In genomic region chr19:34171877-34172660, GRCh38 we compare ENCODE assay signal across 1 cellular context.
TF ChIP-seq lines count a peak whose summit lies in the region.

Gene LSM14A (plus strand): TSS chr19:34172504. CDS start chr19:34172643, 139 bp downstream.

TF ChIP-seq in HEK293, 187 proteins besides CTCF, POLR2A, EP300 and RAD21 (continued from another document and continues in another):
- TF ChIP-seq TSHZ1 (tag by site-specific recombination; IDR thresholded peaks at IDR 0.05; ENCODE audit: borderline replicate concordance) (peak; percentile 21; the same call in 1 of the 2 replicates), GLIS1 (tag by site-specific recombination; IDR thresholded peaks at IDR 0.05) (peak; percentile 37), ZNF600 (tag by site-specific recombination; IDR thresholded peaks at IDR 0.05) (peak; percentile 93), ZBTB20 (tag by site-specific recombination; IDR thresholded peaks at IDR 0.05) (peak; percentile 80; the same call in 1 of the 2 replicates), ZNF391 (tag by site-specific recombination; IDR thresholded peaks at IDR 0.05; ENCODE audit: borderline replicate concordance, low read depth) (peak; percentile 79), ZNF596 (tag by site-specific recombination; IDR thresholded peaks at IDR 0.05) (peak; percentile 48; the same call in 1 of the 2 replicates), OVOL3 (tag by site-specific recombination; IDR thresholded peaks at IDR 0.05) (peak; percentile 84; the same call in 1 of the 2 replicates), ZNF266 (tag by site-specific recombination; IDR thresholded peaks at IDR 0.05; ENCODE audit: low read depth) (no peak), ZNF677 (tag by site-specific recombination; IDR thresholded peaks at IDR 0.05) (peak; percentile 61), GFI1B (tag by site-specific recombination; IDR thresholded peaks at IDR 0.05) (peak; percentile 52; the same call in 1 of the 2 replicates), ZNF398 (tag by site-specific recombination; IDR thresholded peaks at IDR 0.05) (peak; percentile 54), WT1 (tag by site-specific recombination; IDR thresholded peaks at IDR 0.05) (peak; percentile 48; the same call in 1 of the 2 replicates), GLI4 (tag by site-specific recombination; IDR thresholded peaks at IDR 0.05) (no peak; the same call in 1 of the 2 replicates), ZNF501 (tag by site-specific recombination; IDR thresholded peaks at IDR 0.05) (peak; percentile 99), ZNF639 (tag by site-specific recombination; IDR thresholded peaks at IDR 0.05) (peak; percentile 45), ZBTB21 (tag by site-specific recombination; IDR thresholded peaks at IDR 0.05) (peak; percentile 54), ZNF175 (tag by site-specific recombination; IDR thresholded peaks at IDR 0.05) (no peak), ZSCAN30 (tag by site-specific recombination; IDR thresholded peaks at IDR 0.05) (peak; percentile 100), ZNF394 (tag by site-specific recombination; IDR thresholded peaks at IDR 0.05; ENCODE audit: borderline replicate concordance) (peak; percentile 63; the same call in 1 of the 2 replicates), BCL11B (tag by site-specific recombination; IDR thresholded peaks at IDR 0.05; ENCODE audit: low read depth) (peak; percentile 62; the same call in 1 of the 2 replicates), ZNF785 (tag by site-specific recombination; IDR thresholded peaks at IDR 0.05) (0 out of 2 replicates have a peak, but pooled peaks have one; percentile 89), ZNF561 (tag by site-specific recombination; IDR thresholded peaks at IDR 0.05; ENCODE audit: borderline replicate concordance) (peak; percentile 82), SP3 (tag by site-specific recombination; IDR thresholded peaks at IDR 0.05) (peak; percentile 31; the same call in 1 of the 2 replicates), ZNF404 (tag by site-specific recombination; IDR thresholded peaks at IDR 0.05) (0 out of 2 replicates have a peak, but pooled peaks have one; percentile 58), KLF10 (tag by site-specific recombination; IDR thresholded peaks at IDR 0.05) (0 out of 2 replicates have a peak, but pooled peaks have one; percentile 8), ZNF169 (tag by site-specific recombination; IDR thresholded peaks at IDR 0.05) (0 out of 2 replicates have a peak, but pooled peaks have one; percentile 32), ZNF2 (tag by site-specific recombination; IDR thresholded peaks at IDR 0.05) (peak; percentile 97), ZNF610 (tag by site-specific recombination; IDR thresholded peaks at IDR 0.05; ENCODE audit: borderline replicate concordance) (peak; percentile 83), ZEB2 (tag by site-specific recombination; IDR thresholded peaks at IDR 0.05) (peak; percentile 95), ZNF660 (tag by site-specific recombination; IDR thresholded peaks at IDR 0.05) (peak; percentile 99), ZNF792 (tag by site-specific recombination; IDR thresholded peaks at IDR 0.05) (peak; percentile 90), KLF9 (tag by site-specific recombination; IDR thresholded peaks at IDR 0.05; ENCODE audit: low read depth) (peak; percentile 32; the same call in 1 of the 2 replicates), ZNF324 (tag by site-specific recombination; IDR thresholded peaks at IDR 0.05) (peak; percentile 80; the same call in 1 of the 2 replicates), ZNF624 (tag by site-specific recombination; IDR thresholded peaks at IDR 0.05) (no peak), ZNF768 (tag by site-specific recombination; IDR thresholded peaks at IDR 0.05) (peak; percentile 23; the same call in 1 of the 2 replicates), ZNF837 (tag by site-specific recombination; IDR thresholded peaks at IDR 0.05) (0 out of 2 replicates have a peak, but pooled peaks have one; percentile 86), ZNF629 (tag by site-specific recombination; IDR thresholded peaks at IDR 0.05) (peak; percentile 73), ZNF140 (tag by site-specific recombination; IDR thresholded peaks at IDR 0.05) (no peak), YY1 (tag by site-specific recombination; IDR thresholded peaks at IDR 0.05) (peak; percentile 82; the same call in 1 of the 2 replicates), ZNF223 (tag by site-specific recombination; IDR thresholded peaks at IDR 0.05) (peak; percentile 15; the same call in 1 of the 2 replicates), ZNF221 (tag by site-specific recombination; IDR thresholded peaks at IDR 0.05; ENCODE audit: borderline replicate concordance) (peak; percentile 78; the same call in 1 of the 2 replicates), SALL2 (tag by site-specific recombination; IDR thresholded peaks at IDR 0.05; ENCODE audit: borderline replicate concordance) (no peak), FEZF1 (tag by site-specific recombination; IDR thresholded peaks at IDR 0.05) (0 out of 2 replicates have a peak, but pooled peaks have one; percentile 11), ZNF23 (tag by site-specific recombination; IDR thresholded peaks at IDR 0.05; ENCODE audit: borderline replicate concordance) (no peak), ZNF335 (tag by site-specific recombination; conservative IDR thresholded peaks at IDR 0.05) (peak; percentile 99), ZFP3 (tag by site-specific recombination; IDR thresholded peaks at IDR 0.05; ENCODE audit: low read depth) (no peak)
- TF ChIP-seq, protein P1, sequence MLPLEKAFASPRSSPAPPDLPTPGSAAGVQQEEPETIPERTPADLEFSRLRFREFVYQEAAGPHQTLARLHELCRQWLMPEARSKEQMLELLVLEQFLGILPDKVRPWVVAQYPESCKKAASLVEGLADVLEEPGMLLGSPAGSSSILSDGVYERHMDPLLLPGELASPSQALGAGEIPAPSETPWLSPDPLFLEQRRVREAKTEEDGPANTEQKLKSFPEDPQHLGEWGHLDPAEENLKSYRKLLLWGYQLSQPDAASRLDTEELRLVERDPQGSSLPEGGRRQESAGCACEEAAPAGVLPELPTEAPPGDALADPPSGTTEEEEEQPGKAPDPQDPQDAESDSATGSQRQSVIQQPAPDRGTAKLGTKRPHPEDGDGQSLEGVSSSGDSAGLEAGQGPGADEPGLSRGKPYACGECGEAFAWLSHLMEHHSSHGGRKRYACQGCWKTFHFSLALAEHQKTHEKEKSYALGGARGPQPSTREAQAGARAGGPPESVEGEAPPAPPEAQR (tag by site-specific recombination; IDR thresholded peaks at IDR 0.05): no peak; the same call in 1 of the 2 replicates
- TF ChIP-seq, protein P2, sequence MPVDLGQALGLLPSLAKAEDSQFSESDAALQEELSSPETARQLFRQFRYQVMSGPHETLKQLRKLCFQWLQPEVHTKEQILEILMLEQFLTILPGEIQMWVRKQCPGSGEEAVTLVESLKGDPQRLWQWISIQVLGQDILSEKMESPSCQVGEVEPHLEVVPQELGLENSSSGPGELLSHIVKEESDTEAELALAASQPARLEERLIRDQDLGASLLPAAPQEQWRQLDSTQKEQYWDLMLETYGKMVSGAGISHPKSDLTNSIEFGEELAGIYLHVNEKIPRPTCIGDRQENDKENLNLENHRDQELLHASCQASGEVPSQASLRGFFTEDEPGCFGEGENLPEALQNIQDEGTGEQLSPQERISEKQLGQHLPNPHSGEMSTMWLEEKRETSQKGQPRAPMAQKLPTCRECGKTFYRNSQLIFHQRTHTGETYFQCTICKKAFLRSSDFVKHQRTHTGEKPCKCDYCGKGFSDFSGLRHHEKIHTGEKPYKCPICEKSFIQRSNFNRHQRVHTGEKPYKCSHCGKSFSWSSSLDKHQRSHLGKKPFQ (tag by site-specific recombination; IDR thresholded peaks at IDR 0.05): peak; percentile 11; the same call in 1 of the 2 replicates
- TF ChIP-seq, protein P3, sequence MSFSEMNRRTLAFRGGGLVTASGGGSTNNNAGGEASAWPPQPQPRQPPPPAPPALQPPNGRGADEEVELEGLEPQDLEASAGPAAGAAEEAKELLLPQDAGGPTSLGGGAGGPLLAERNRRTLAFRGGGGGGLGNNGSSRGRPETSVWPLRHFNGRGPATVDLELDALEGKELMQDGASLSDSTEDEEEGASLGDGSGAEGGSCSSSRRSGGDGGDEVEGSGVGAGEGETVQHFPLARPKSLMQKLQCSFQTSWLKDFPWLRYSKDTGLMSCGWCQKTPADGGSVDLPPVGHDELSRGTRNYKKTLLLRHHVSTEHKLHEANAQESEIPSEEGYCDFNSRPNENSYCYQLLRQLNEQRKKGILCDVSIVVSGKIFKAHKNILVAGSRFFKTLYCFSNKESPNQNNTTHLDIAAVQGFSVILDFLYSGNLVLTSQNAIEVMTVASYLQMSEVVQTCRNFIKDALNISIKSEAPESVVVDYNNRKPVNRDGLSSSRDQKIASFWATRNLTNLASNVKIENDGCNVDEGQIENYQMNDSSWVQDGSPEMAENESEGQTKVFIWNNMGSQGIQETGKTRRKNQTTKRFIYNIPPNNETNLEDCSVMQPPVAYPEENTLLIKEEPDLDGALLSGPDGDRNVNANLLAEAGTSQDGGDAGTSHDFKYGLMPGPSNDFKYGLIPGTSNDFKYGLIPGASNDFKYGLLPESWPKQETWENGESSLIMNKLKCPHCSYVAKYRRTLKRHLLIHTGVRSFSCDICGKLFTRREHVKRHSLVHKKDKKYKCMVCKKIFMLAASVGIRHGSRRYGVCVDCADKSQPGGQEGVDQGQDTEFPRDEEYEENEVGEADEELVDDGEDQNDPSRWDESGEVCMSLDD (tag by site-specific recombination; IDR thresholded peaks at IDR 0.05): peak; percentile 70
- TF ChIP-seq, protein P4, sequence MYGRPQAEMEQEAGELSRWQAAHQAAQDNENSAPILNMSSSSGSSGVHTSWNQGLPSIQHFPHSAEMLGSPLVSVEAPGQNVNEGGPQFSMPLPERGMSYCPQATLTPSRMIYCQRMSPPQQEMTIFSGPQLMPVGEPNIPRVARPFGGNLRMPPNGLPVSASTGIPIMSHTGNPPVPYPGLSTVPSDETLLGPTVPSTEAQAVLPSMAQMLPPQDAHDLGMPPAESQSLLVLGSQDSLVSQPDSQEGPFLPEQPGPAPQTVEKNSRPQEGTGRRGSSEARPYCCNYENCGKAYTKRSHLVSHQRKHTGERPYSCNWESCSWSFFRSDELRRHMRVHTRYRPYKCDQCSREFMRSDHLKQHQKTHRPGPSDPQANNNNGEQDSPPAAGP (tag by site-specific recombination; IDR thresholded peaks at IDR 0.05): peak; percentile 61
- TF ChIP-seq, protein P5, sequence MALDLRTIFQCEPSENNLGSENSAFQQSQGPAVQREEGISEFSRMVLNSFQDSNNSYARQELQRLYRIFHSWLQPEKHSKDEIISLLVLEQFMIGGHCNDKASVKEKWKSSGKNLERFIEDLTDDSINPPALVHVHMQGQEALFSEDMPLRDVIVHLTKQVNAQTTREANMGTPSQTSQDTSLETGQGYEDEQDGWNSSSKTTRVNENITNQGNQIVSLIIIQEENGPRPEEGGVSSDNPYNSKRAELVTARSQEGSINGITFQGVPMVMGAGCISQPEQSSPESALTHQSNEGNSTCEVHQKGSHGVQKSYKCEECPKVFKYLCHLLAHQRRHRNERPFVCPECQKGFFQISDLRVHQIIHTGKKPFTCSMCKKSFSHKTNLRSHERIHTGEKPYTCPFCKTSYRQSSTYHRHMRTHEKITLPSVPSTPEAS (tag by site-specific recombination; IDR thresholded peaks at IDR 0.05): peak; percentile 55; the same call in 1 of the 2 replicates
